ENCODE assay signal across 28 cellular contexts in genomic region chr9:114169940-114170791, GRCh38. TPM values are rescaled to one million over a fixed set of nuclear protein-coding genes. Genes with fewer than 3 reads are reported as not detected.
DNase-seq lines count a peak whose midpoint lies in the region; ATAC-seq and TF ChIP-seq lines count a peak whose summit lies in the region.
"Had no signal": no experiment of that assay in that cellular context is flagged by ENCODE, and none has a peak within 500 bp of the region (broad histone marks: within the 10 kb centered on the region; RNA-seq: fewer than 3 reads in every experiment).

No MANE protein-coding gene starts in this region.

- no peak for ATAC-seq in GM21529 (IDR thresholded peaks at IDR 0.05; ENCODE audit: unreplicated experiment)
- ATAC-seq: activated T-helper 17 cell treated with anti-CD3 and anti-CD28 coated beads, Interleukin-2, amount 50 U/mL, for 72 hours; Panc1; stimulated activated naive B cell treated with anti-CD40 and anti-IgM and Interleukin-4, amounts not matched to agents 10 μg/mL and 1 μg/mL and 100 μg/mL, for 72 hours had no signal

- H3K27me3 ChIP-seq in BLaER1 (no peaks in the 10 kb centered on the region), brain microvascular endothelial cell (replicated peaks) (no peaks in the 10 kb centered on the region), H7 (ENCODE audit: control insufficient read depth, insufficient read depth, low read length) (no peaks in the 10 kb centered on the region)
- H3K27me3 ChIP-seq: cardiac muscle cell, heart right ventricle had no signal

- H3K9ac ChIP-seq in BLaER1: 0 out of 2 replicates have a peak overlapping the region, but pooled peaks have one; percentile 24

- H3K9me3 Mint-ChIP-seq in immature natural killer cell: no peaks in the 10 kb centered on the region
- H3K9me3 Mint-ChIP-seq: activated T-helper 17 cell treated with anti-CD3 and anti-CD28 coated beads, Interleukin-2, amount 50 U/mL, for 72 hours; CD4-positive, alpha-beta T cell; dendritic cell treated with granulocyte-macrophage colony-stimulating factor and Interleukin-4, amounts not matched to agents 40 ng/mL and 50 ng/mL, for 4 days; stimulated activated naive B cell treated with anti-CD40 and anti-IgM and Interleukin-4, amounts not matched to agents 10 μg/mL and 1 μg/mL and 100 μg/mL, for 72 hours had no signal

- H3K4me3 ChIP-seq in BLaER1 (no peak overlapping the region), brain microvascular endothelial cell (ENCODE audit: low read depth, low read length) (no peak overlapping the region), H7 (ENCODE audit: insufficient read depth, low read depth, low read length) (no peak overlapping the region)
- H3K4me3 ChIP-seq: cardiac muscle cell, esophagus muscularis mucosa, heart right ventricle, prostate gland had no signal

- in situ Hi-C loops in brain microvascular endothelial cell (cut with HindIII; ENCODE audit: low pct_ligation_motif_present, low sequenced_read_pairs): no loop called here

- DNase-seq in brain microvascular endothelial cell (no peak), left kidney (ENCODE audit: low read depth, low spot score) (peak; percentile 48), retina (peak; percentile 60), NCI-H524 treated with DMSO at 0.1 percent for 48 hours (lab: John Stamatoyannopoulos, UW) (no peak), immature natural killer cell (no peak), H7 (no peak)
- DNase-seq: activated CD4-positive, alpha-beta T cell treated with anti-CD3 and anti-CD28 coated beads for 4 hours; activated naive CD4-positive, alpha-beta T cell treated with anti-CD3 and anti-CD28 coated beads, Interleukin-2, amount 50 U/mL, for 16 hours; AML-193; CD4-positive, alpha-beta T cell; DND-41; foreskin melanocyte; heart right ventricle; NCI-H2107; NCI-H446; NCI-H774; SHP77; stimulated activated naive B cell treated with anti-CD40 and anti-IgM and Interleukin-4, amounts not matched to agents 10 μg/mL and 1 μg/mL and 100 μg/mL, for 72 hours; SW 1271; T-helper 9 cell had no signal

- H3K27ac Mint-ChIP-seq in immature natural killer cell: no peak overlapping the region
- H3K27ac Mint-ChIP-seq: activated T-helper 17 cell treated with anti-CD3 and anti-CD28 coated beads, Interleukin-2, amount 50 U/mL, for 72 hours; CD4-positive, alpha-beta T cell; dendritic cell treated with granulocyte-macrophage colony-stimulating factor and Interleukin-4, amounts not matched to agents 40 ng/mL and 50 ng/mL, for 4 days; stimulated activated naive B cell treated with anti-CD40 and anti-IgM and Interleukin-4, amounts not matched to agents 10 μg/mL and 1 μg/mL and 100 μg/mL, for 72 hours had no signal

- H3K36me3 Mint-ChIP-seq in immature natural killer cell: no peaks in the 10 kb centered on the region
- H3K36me3 Mint-ChIP-seq: stimulated activated naive B cell treated with anti-CD40 and anti-IgM and Interleukin-4, amounts not matched to agents 10 μg/mL and 1 μg/mL and 100 μg/mL, for 72 hours had no signal

- no peak overlapping the region for H3K4me2 ChIP-seq in BLaER1

- H3K27ac ChIP-seq in BLaER1 (no peak overlapping the region), brain microvascular endothelial cell (no peak overlapping the region)
- H3K27ac ChIP-seq: cardiac muscle cell, prostate gland had no signal

- peaks cover 0 to 7% (median 0%) of the 10 kb centered on the region in 3 donors for H3K27me3 Mint-ChIP-seq in immature natural killer cell (ENCODE audit: low read depth in 3 of 3)
- H3K27me3 Mint-ChIP-seq: activated T-helper 17 cell treated with anti-CD3 and anti-CD28 coated beads, Interleukin-2, amount 50 U/mL, for 72 hours; CD4-positive, alpha-beta T cell; dendritic cell treated with granulocyte-macrophage colony-stimulating factor and Interleukin-4, amounts not matched to agents 40 ng/mL and 50 ng/mL, for 4 days had no signal

- peaks cover 65% of the 10 kb centered on the region for H3K36me3 ChIP-seq in BLaER1
- no peaks in the 10 kb centered on the region for H3K36me3 ChIP-seq in brain microvascular endothelial cell (replicated peaks)
- no peaks in the 10 kb centered on the region; the same call in 1 of the 2 replicates for H3K36me3 ChIP-seq in H7 (replicated peaks; ENCODE audit: control insufficient read depth, insufficient read depth, low read length)
- H3K36me3 ChIP-seq: cardiac muscle cell, esophagus muscularis mucosa, prostate gland had no signal

- H3K4me1 ChIP-seq in BLaER1: peaks cover 79% of the 10 kb centered on the region
- H3K4me1 ChIP-seq: prostate gland had no signal

- peak; percentile 3 for TF ChIP-seq CTCF in brain microvascular endothelial cell (IDR thresholded peaks at IDR 0.05; ENCODE audit: low read depth, low read length, missing control alignments)

- no peak overlapping the region for H3K4me3 Mint-ChIP-seq in immature natural killer cell
- H3K4me3 Mint-ChIP-seq: activated T-helper 17 cell treated with anti-CD3 and anti-CD28 coated beads, Interleukin-2, amount 50 U/mL, for 72 hours; CD4-positive, alpha-beta T cell; dendritic cell treated with granulocyte-macrophage colony-stimulating factor and Interleukin-4, amounts not matched to agents 40 ng/mL and 50 ng/mL, for 4 days; stimulated activated naive B cell treated with anti-CD40 and anti-IgM and Interleukin-4, amounts not matched to agents 10 μg/mL and 1 μg/mL and 100 μg/mL, for 72 hours had no signal

- H4K20me1 ChIP-seq in BLaER1: peaks cover 46% of the 10 kb centered on the region

- no peaks in the 10 kb centered on the region for H3K9me3 ChIP-seq in BLaER1
- H3K9me3 ChIP-seq: esophagus muscularis mucosa, heart right ventricle, prostate gland had no signal

- H3K4me1 Mint-ChIP-seq in immature natural killer cell: no peaks in the 10 kb centered on the region
- H3K4me1 Mint-ChIP-seq: activated T-helper 17 cell treated with anti-CD3 and anti-CD28 coated beads, Interleukin-2, amount 50 U/mL, for 72 hours; stimulated activated naive B cell treated with anti-CD40 and anti-IgM and Interleukin-4, amounts not matched to agents 10 μg/mL and 1 μg/mL and 100 μg/mL, for 72 hours had no signal

RNA-seq across cellular contexts. Expression of gene COL27A1, which starts 14.8 kb away (rescaled TPM):
- not detected for polyA plus RNA-seq in immature natural killer cell
- 10.5 and 10.8 TPM in 2 replicates for total RNA-seq in H7 (2014; rRNA removed; shearing (Covaris generic))

Comparison
In these comparisons a context has a peak if more than half of its experiments do, and no peak if none do; other contexts are left out.
1. DNase-seq: peak in left kidney (single experiment) and retina (single experiment); none in brain microvascular endothelial cell (single experiment), NCI-H524 treated with DMSO at 0.1 percent for 48 hours (single experiment), immature natural killer cell (0 of 3) and H7 (single experiment).